Comparison of ENCODE assay signal across 8 cellular contexts in genomic region chr3:124351430-124352142, GRCh38.
DNase-seq lines count a peak whose midpoint lies in the region; ATAC-seq and TF ChIP-seq lines count a peak whose summit lies in the region.

No MANE protein-coding gene starts in this region.

- peak; percentile 57 for TF ChIP-seq CTCF in BJ (IDR thresholded peaks at IDR 0.05; ENCODE audit: insufficient read depth, low read depth, low read length)
- no peak for TF ChIP-seq CTCF in HEK293 (tag by site-specific recombination; IDR thresholded peaks at IDR 0.05)
- TF ChIP-seq CTCF in colonic mucosa (IDR thresholded peaks at IDR 0.05) = peak; percentile 50
- peak in 1 of 2 donors; percentile 35 for TF ChIP-seq CTCF in left lung (IDR thresholded peaks at IDR 0.05)

- DNase-seq in BJ (ENCODE audit: low read depth) (peak; percentile 62), NCI-H526 treated with DMSO at 0.1 percent for 48 hours (lab: John Stamatoyannopoulos, UW) (peak; percentile 45), colonic mucosa (peak; percentile 34), left lung (no peak)
- DNase-seq in activated effector memory CD4-positive, alpha-beta T cell treated with Interleukin-2 at 50 U/mL for 16 hours = no peak
- no peak for DNase-seq in stimulated activated CD4-positive, alpha-beta T cell treated with anti-CD3 and anti-CD28 coated beads, Interleukin-2, amount 100 ng/mL, for 48 hours

- no peak overlapping the region for H3K9ac ChIP-seq in colonic mucosa (ENCODE audit: low read depth in 2 of 2, low read length in 2 of 2)

- H3K9me3 ChIP-seq in HEK293 (ENCODE audit: control insufficient read depth, insufficient read depth, low read depth, low read length) (no peaks in the 10 kb centered on the region), colonic mucosa (no peaks in the 10 kb centered on the region), left lung (no peaks in the 10 kb centered on the region)

- H3K4me3 ChIP-seq in BJ (ENCODE audit: low read depth, low read length) = no peak overlapping the region
- no peak overlapping the region for H3K4me3 ChIP-seq in HEK293 (ENCODE audit: low read depth, low read length)
- no peak overlapping the region for H3K4me3 ChIP-seq in colonic mucosa
- no peak overlapping the region for H3K4me3 ChIP-seq in left lung

- no peaks in the 10 kb centered on the region; the same call in 1 of the 2 replicates for H3K27me3 ChIP-seq in BJ (ENCODE audit: control insufficient read depth, insufficient read depth, low read length)
- no peaks in the 10 kb centered on the region for H3K27me3 ChIP-seq in colonic mucosa
- no peaks in the 10 kb centered on the region for H3K27me3 ChIP-seq in left lung

- ATAC-seq in left lung = peak; percentile 98
- no peak for ATAC-seq in GM18517 (IDR thresholded peaks at IDR 0.05; ENCODE audit: unreplicated experiment)

- POLR2A ChIA-PET in BJ (lab: Charles Lee) (no interaction called here), HEK293 (lab: Yijun Ruan, JAX) (no interaction called here)

- CTCF ChIA-PET in BJ (lab: Yijun Ruan, JAX) = interaction anchor here (0.6 to 9.3 kb wide), 26 partner anchors 8 to 335 kb away, joined by 3 to 101 read pairs (median 5); partner anchors contain the start of gene KALRN
- CTCF ChIA-PET in HEK293 (lab: Yijun Ruan, JAX) = interaction anchor here (0.6 to 7.7 kb wide), 30 partner anchors 8 to 338 kb away, joined by 3 to 151 read pairs (median 4); no protein-coding TSS in a partner anchor

- H3K27ac ChIP-seq in HEK293 (ENCODE audit: extremely low read depth, low read depth, low read length) (no peak overlapping the region), colonic mucosa (no peak overlapping the region), left lung (no peak overlapping the region)

- intact Hi-C loops in colonic mucosa (cut with DNase I) = loop anchor here (2.0 kb wide), 2 partner anchors 115 to 199 kb away; no protein-coding TSS in a partner anchor
- intact Hi-C loops in left lung (cut with DNase I) = loop anchor here in 1 of 2 donors (10.0 kb wide), 2 partner anchors 113 to 203 kb away; no protein-coding TSS in a partner anchor

- H3K4me1 ChIP-seq in HEK293 (ENCODE audit: control insufficient read depth, insufficient read depth, low read length) = no peaks in the 10 kb centered on the region
- H3K4me1 ChIP-seq in colonic mucosa = no peaks in the 10 kb centered on the region
- H3K4me1 ChIP-seq in left lung = peaks cover 0 to 8% of the 10 kb centered on the region in 2 donors

- H3K36me3 ChIP-seq in BJ (ENCODE audit: control insufficient read depth, insufficient read depth, low read length) (no peaks in the 10 kb centered on the region), HEK293 (ENCODE audit: control insufficient read depth in 2 of 2, insufficient read depth in 1 of 2, low read length in 2 of 2) (no peaks in the 10 kb centered on the region), colonic mucosa (no peaks in the 10 kb centered on the region), left lung (no peaks in the 10 kb centered on the region)

TF ChIP-seq in HEK293, 187 proteins besides CTCF, POLR2A, EP300 and RAD21:
- TF ChIP-seq ZNF24 (tag by site-specific recombination; IDR thresholded peaks at IDR 0.05) = no peak
- peak; percentile 86 for TF ChIP-seq ZBTB20 (tag by site-specific recombination; IDR thresholded peaks at IDR 0.05)
- TF ChIP-seq ZNF660 (tag by site-specific recombination; IDR thresholded peaks at IDR 0.05) = 0 out of 2 replicates have a peak, but pooled peaks have one; percentile 28
- peak; percentile 75 for TF ChIP-seq ZNF654 (tag by site-specific recombination; IDR thresholded peaks at IDR 0.05; ENCODE audit: low read depth)
- TF ChIP-seq ZNF324 (tag by site-specific recombination; IDR thresholded peaks at IDR 0.05) = no peak

Comparison
In these comparisons a context has a peak if more than half of its experiments do, and no peak if none do; other contexts are left out.
1. DNase-seq: peak in BJ (single experiment), NCI-H526 treated with DMSO at 0.1 percent for 48 hours (single experiment) and colonic mucosa (single experiment); none in left lung (0 of 2), activated effector memory CD4-positive, alpha-beta T cell treated with Interleukin-2 at 50 U/mL for 16 hours (single experiment) and stimulated activated CD4-positive, alpha-beta T cell treated with anti-CD3 and anti-CD28 coated beads, Interleukin-2, amount 100 ng/mL, for 48 hours (0 of 2).